In genomic region chr15:53581513-53581912, GRCh38 we compare ENCODE assay signal across 7 cellular contexts.
"Had no signal": no experiment of that assay in that cellular context is flagged by ENCODE, and none has a peak within 500 bp of the region (broad histone marks: within the 10 kb centered on the region; RNA-seq: fewer than 3 reads in every experiment).

No MANE protein-coding gene starts in this region.

- H3K9ac ChIP-seq: KMS-11 had no signal

- H3K4me2 ChIP-seq: KMS-11 had no signal

- H3K4me3 ChIP-seq: K562 had no signal

- FAIRE-seq: HTR-8/SVneo, K562 had no signal

- H3K27ac ChIP-seq: HL-60, KMS-11 had no signal

- DNase-seq: IMR-90, KBM-7, KG1 had no signal

- ATAC-seq: K562 had no signal
